10 cellular contexts compared by ENCODE assay signal in genomic region chr5:157689942-157690689, GRCh38. TPM values are rescaled to one million over a fixed set of nuclear protein-coding genes. Genes with fewer than 3 reads are reported as not detected.
DNase-seq lines count a peak whose midpoint lies in the region; ATAC-seq, FAIRE-seq and TF ChIP-seq lines count a peak whose summit lies in the region.
"Had no signal": no experiment of that assay in that cellular context is flagged by ENCODE, and none has a peak within 500 bp of the region (broad histone marks: within the 10 kb centered on the region; RNA-seq: fewer than 3 reads in every experiment).

No MANE protein-coding gene starts in this region.

- H3K36me3 Mint-ChIP-seq in activated naive CD4-positive, alpha-beta T cell treated with anti-CD3 and anti-CD28 coated beads, Interleukin-2, amount 50 U/mL, for 72 hours: peaks cover 0 to 15% of the 10 kb centered on the region in 2 donors
- no peaks in the 10 kb centered on the region for H3K36me3 Mint-ChIP-seq in naive B cell
- H3K36me3 Mint-ChIP-seq: CD8-positive, alpha-beta T cell had no signal

- TF ChIP-seq CTCF in BJ (IDR thresholded peaks at IDR 0.05; ENCODE audit: insufficient read depth, low read depth, low read length): peak; percentile 31
- TF ChIP-seq CTCF in LNCAP (IDR thresholded peaks at IDR 0.05): 0 out of 2 replicates have a peak, but pooled peaks have one; percentile 8

- H3K9me3 Mint-ChIP-seq in activated naive CD4-positive, alpha-beta T cell treated with anti-CD3 and anti-CD28 coated beads, Interleukin-2, amount 50 U/mL, for 72 hours: peaks cover 5 to 13% of the 10 kb centered on the region in 2 donors
- peaks cover 0 to 6% (median 0%) of the 10 kb centered on the region in 7 donors for H3K9me3 Mint-ChIP-seq in naive B cell
- H3K9me3 Mint-ChIP-seq: CD8-positive, alpha-beta T cell had no signal

- ATAC-seq in activated naive CD4-positive, alpha-beta T cell treated with anti-CD3 and anti-CD28 coated beads, Interleukin-2, amount 50 U/mL, for 72 hours: peak; percentile 40 to 46
- peak; percentile 79 to 88 for ATAC-seq in naive B cell (ENCODE audit: low read depth in 2 of 2)
- ATAC-seq: CD8-positive, alpha-beta T cell had no signal

- DNase-seq in BJ (ENCODE audit: low read depth) (no peak), naive B cell (peak; percentile 23), cortex of kidney (lab: John Stamatoyannopoulos, UW) (no peak), H54 (ENCODE audit: insufficient read length, low spot score) (no peak), HCEC 1CT (no peak), NCI-H82 treated with DMSO at 0.1 percent for 48 hours (lab: John Stamatoyannopoulos, UW; ENCODE audit: unreplicated experiment) (no peak)
- peak in 1 of 2 donors; percentile 38 for DNase-seq in activated naive CD4-positive, alpha-beta T cell treated with anti-CD3 and anti-CD28 coated beads, Interleukin-2, amount 50 U/mL, for 72 hours (ENCODE audit: low spot score in 2 of 2)
- DNase-seq: NCI-H2081 had no signal

- no peak for FAIRE-seq in H54 (lab: Jason Lieb, UNC)

- no peak overlapping the region for H3K4me3 ChIP-seq in BJ (ENCODE audit: low read depth, low read length)

- POLR2A ChIA-PET in BJ (lab: Charles Lee): no interaction called here

- peaks cover 0 to 6% (median 3%) of the 10 kb centered on the region in 3 donors for H3K4me1 Mint-ChIP-seq in naive B cell

- CTCF ChIA-PET in BJ (lab: Yijun Ruan, JAX): interaction anchor here (1.0 to 1.7 kb wide), 3 partner anchors 9 to 20 kb away, joined by 3 to 4 read pairs (median 3); no protein-coding TSS in a partner anchor

- peaks cover 0 to 7% (median 5%) of the 10 kb centered on the region in 3 donors for H3K27me3 Mint-ChIP-seq in naive B cell

- H3K36me3 ChIP-seq in BJ (ENCODE audit: control insufficient read depth, insufficient read depth, low read length): no peaks in the 10 kb centered on the region

- peak overlapping the region in 3 of 8 donors; percentile 16 to 58 (median 46) for H3K4me3 Mint-ChIP-seq in naive B cell
- H3K4me3 Mint-ChIP-seq: CD8-positive, alpha-beta T cell had no signal

- no peak for TF ChIP-seq POLR2A in H54 (IDR thresholded peaks at IDR 0.05; ENCODE audit: low read depth, low read length)

- H3K27ac Mint-ChIP-seq in activated naive CD4-positive, alpha-beta T cell treated with anti-CD3 and anti-CD28 coated beads, Interleukin-2, amount 50 U/mL, for 72 hours: no peak overlapping the region
- no peak overlapping the region for H3K27ac Mint-ChIP-seq in naive B cell
- H3K27ac Mint-ChIP-seq: CD8-positive, alpha-beta T cell had no signal

- no peaks in the 10 kb centered on the region for H3K27me3 ChIP-seq in BJ (ENCODE audit: control insufficient read depth, insufficient read depth, low read length)

RNA-seq across cellular contexts. Expression of gene C5orf52, which starts 18.8 kb away (rescaled TPM):
- polyA plus RNA-seq in BJ (2011; rRNA removed) (not detected in 2 replicates), naive B cell (ENCODE audit: low read depth in 6 of 6) (not detected)
- polyA minus RNA-seq in BJ (2011; rRNA and poly(A)+ RNA removed): not detected in 2 replicates
- not detected for total RNA-seq in activated naive CD4-positive, alpha-beta T cell treated with anti-CD3 and anti-CD28 coated beads, Interleukin-2, amount 50 U/mL, for 72 hours
- total RNA-seq: CD8-positive, alpha-beta T cell had no signal

RNA-seq across cellular contexts. Expression of gene SOX30, which starts 37.9 kb away (rescaled TPM):
- 0.07 TPM in 2 replicates for polyA plus RNA-seq in BJ (2011; rRNA removed)
- polyA minus RNA-seq in BJ (2011; rRNA and poly(A)+ RNA removed): 0.19 TPM in 1 of 2 replicates, not detected in the other
- total RNA-seq in activated naive CD4-positive, alpha-beta T cell treated with anti-CD3 and anti-CD28 coated beads, Interleukin-2, amount 50 U/mL, for 72 hours: under 1 TPM in 1 of 2 donors, not detected in 1; 0.14 TPM
- 1 to 10 TPM in 2 of 6 donors, under 1 TPM in 4; 0.42 to 1.1 (median 0.83) TPM for polyA plus RNA-seq in naive B cell (ENCODE audit: low read depth in 6 of 6)
- total RNA-seq: CD8-positive, alpha-beta T cell had no signal

RNA-seq across cellular contexts. Expression of gene THG1L, which starts 41.1 kb away (rescaled TPM):
- polyA plus RNA-seq in BJ (2011; rRNA removed) (22.7 and 29.5 TPM in 2 replicates), naive B cell (ENCODE audit: low read depth in 6 of 6) (1 to 10 TPM; 3.8 to 8.4 (median 5.6) TPM)
- 19.0 and 24.7 TPM in 2 replicates for polyA minus RNA-seq in BJ (2011; rRNA and poly(A)+ RNA removed)
- 10 to 100 TPM; 13.2 to 32.3 TPM for total RNA-seq in activated naive CD4-positive, alpha-beta T cell treated with anti-CD3 and anti-CD28 coated beads, Interleukin-2, amount 50 U/mL, for 72 hours

RNA-seq across cellular contexts. Expression of gene LSM11, which starts 53.4 kb away (rescaled TPM):
- polyA plus RNA-seq in BJ (2011; rRNA removed): 2.4 and 3.2 TPM in 2 replicates
- 2.1 and 2.8 TPM in 2 replicates for polyA minus RNA-seq in BJ (2011; rRNA and poly(A)+ RNA removed)
- total RNA-seq in activated naive CD4-positive, alpha-beta T cell treated with anti-CD3 and anti-CD28 coated beads, Interleukin-2, amount 50 U/mL, for 72 hours: 1 to 10 TPM; 7.8 to 9.1 TPM
- polyA plus RNA-seq in naive B cell (ENCODE audit: low read depth in 6 of 6): under 1 TPM in 5 of 6 donors, not detected in 1; 0.27 to 0.69 (median 0.28) TPM
